ENCODE assay signal across 8 cellular contexts in the genomic region with DNA sequence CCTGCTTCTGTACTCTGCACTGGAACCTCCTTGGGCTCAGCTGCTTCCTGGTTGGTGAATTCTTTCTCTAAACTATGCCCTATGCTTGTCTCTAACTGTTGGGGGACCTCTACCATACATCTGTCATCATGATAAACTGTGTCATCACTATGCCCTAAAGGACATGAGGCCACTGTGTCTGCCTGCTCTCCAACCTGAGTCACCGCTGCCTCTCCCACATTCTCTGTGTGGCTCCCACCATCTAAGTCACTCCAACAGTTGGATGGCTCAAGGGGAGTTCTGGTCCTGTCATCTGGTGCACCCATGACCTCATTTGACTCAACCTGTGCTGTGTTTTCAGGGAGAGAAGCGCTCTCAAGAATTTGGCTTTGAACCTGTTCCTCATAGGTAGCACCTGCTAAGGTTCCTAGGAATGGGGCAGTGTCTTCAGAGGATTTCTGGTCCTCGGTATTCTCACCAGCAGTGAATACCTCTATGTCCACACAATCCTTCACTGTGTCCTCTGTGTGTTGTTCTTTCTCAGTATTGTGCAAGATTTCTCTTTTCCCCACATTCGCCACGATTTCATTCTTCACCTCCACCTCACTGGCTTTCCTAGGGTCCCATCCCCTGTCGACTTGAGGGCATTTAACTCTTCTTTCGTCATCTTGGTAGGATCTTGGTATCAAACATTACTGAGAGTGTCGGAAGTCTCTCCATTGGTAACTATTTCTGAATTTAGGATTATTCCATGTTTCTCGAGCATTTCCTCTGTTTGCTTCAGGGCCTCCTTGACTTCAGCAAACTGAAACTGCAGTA. TPM values are rescaled to one million over a fixed set of nuclear protein-coding genes. Genes with fewer than 3 reads are reported as not detected.
DNase-seq lines count a peak whose midpoint lies in the region; ATAC-seq and TF ChIP-seq lines count a peak whose summit lies in the region.
"Not testable (repeated sequence)": the region's sequence is repeated elsewhere in the genome, so short reads cannot be mapped to it uniquely, and the experiment has no call there.

No MANE protein-coding gene starts in this region.

- not testable (repeated sequence) for H3K79me2 ChIP-seq in DOHH2 (ENCODE audit: control insufficient read depth, low read length); osteoblast (ENCODE audit: insufficient read depth, low read length)

- H3K27ac Mint-ChIP-seq in activated CD4-positive, alpha-beta T cell treated with anti-CD3 and anti-CD28 coated beads, Interleukin-2, amount 10 ng/mL, durations not matched to agents 24 days and 14 days; activated naive CD4-positive, alpha-beta T cell treated with anti-CD3 and anti-CD28 coated beads, Interleukin-2, amount 50 U/mL, for 24 hours: not testable (repeated sequence)

- peaks cover 25% of the 10 kb centered on the region for H3K4me1 Mint-ChIP-seq in activated CD4-positive, alpha-beta T cell treated with anti-CD3 and anti-CD28 coated beads, Interleukin-2, amount 10 ng/mL, durations not matched to agents 24 days and 14 days
- peaks cover 24% of the 10 kb centered on the region for H3K4me1 Mint-ChIP-seq in activated naive CD4-positive, alpha-beta T cell treated with anti-CD3 and anti-CD28 coated beads, Interleukin-2, amount 50 U/mL, for 24 hours

- WGBS in right lobe of liver (ENCODE audit: insufficient coverage, low coverage, low lambda C conversion rate, missing lambda C conversion rate), result 91% methylated on average over 8 of the region's 9 CpGs

- peaks cover 17% of the 10 kb centered on the region for H3K4me1 ChIP-seq in DOHH2 (ENCODE audit: control insufficient read depth, low read length)
- not testable (repeated sequence) for H3K4me1 ChIP-seq in duodenal mucosa (ENCODE audit: control insufficient read depth in 1 of 2, insufficient read depth in 2 of 2, low read length in 2 of 2); right lobe of liver; osteoblast (ENCODE audit: insufficient read depth, low read length)
- H3K4me1 ChIP-seq in subcutaneous abdominal adipose tissue (ENCODE audit: control insufficient read depth in 5 of 5, insufficient read depth in 5 of 5, low read length in 5 of 5), result peaks cover 0 to 20% (median 7%) of the 10 kb centered on the region in 5 donors

- H3F3A ChIP-seq in DOHH2 (ENCODE audit: control insufficient read depth, insufficient read depth), result not testable (repeated sequence)

- not testable (repeated sequence) for H4K20me1 ChIP-seq in DOHH2 (ENCODE audit: control insufficient read depth, insufficient read depth, low read depth, low read length); osteoblast (ENCODE audit: insufficient read depth, low read length)

- H3K4me3 ChIP-seq in DOHH2 (ENCODE audit: low read length), result peak overlapping the region; percentile 72
- H3K4me3 ChIP-seq in MG63, result peak overlapping the region; percentile 48; the same call in 1 of the 2 replicates
- peak overlapping the region; percentile 49 to 71 for H3K4me3 ChIP-seq in duodenal mucosa (ENCODE audit: low read depth in 1 of 2, low read length in 2 of 2)
- H3K4me3 ChIP-seq in right lobe of liver, result peak overlapping the region in 2 of 3 donors; percentile 68 to 82
- peak overlapping the region; percentile 77 for H3K4me3 ChIP-seq in osteoblast (ENCODE audit: insufficient read depth, low read length)
- H3K4me3 ChIP-seq in subcutaneous abdominal adipose tissue (ENCODE audit: low read depth in 1 of 5, low read length in 5 of 5), result peak overlapping the region in 4 of 5 donors; percentile 71 to 81 (median 78)

- H3K36me3 ChIP-seq in DOHH2 (ENCODE audit: control insufficient read depth, low read length); MG63; duodenal mucosa (ENCODE audit: control insufficient read depth in 1 of 2, insufficient read depth in 2 of 2, low read length in 2 of 2); right lobe of liver; osteoblast (ENCODE audit: insufficient read depth, low read length); subcutaneous abdominal adipose tissue (ENCODE audit: control insufficient read depth in 5 of 5, insufficient read depth in 5 of 5, low read length in 5 of 5): not testable (repeated sequence)

- TF ChIP-seq CTCF in DOHH2 (IDR thresholded peaks at IDR 0.05; ENCODE audit: low read depth, low read length, poor library complexity, severe bottlenecking); right lobe of liver (IDR thresholded peaks at IDR 0.05); osteoblast (IDR thresholded peaks at IDR 0.05; ENCODE audit: extremely low read depth, low read depth, low read length): not testable (repeated sequence)

- not testable (repeated sequence) for H3K27ac ChIP-seq in DOHH2 (ENCODE audit: low read depth, low read length); duodenal mucosa (ENCODE audit: low read depth, low read length); right lobe of liver; osteoblast (ENCODE audit: low read depth, low read length); subcutaneous abdominal adipose tissue (ENCODE audit: low read depth, low read length)

- not testable (repeated sequence) for H3K36me3 Mint-ChIP-seq in activated CD4-positive, alpha-beta T cell treated with anti-CD3 and anti-CD28 coated beads, Interleukin-2, amount 10 ng/mL, durations not matched to agents 24 days and 14 days (ENCODE audit: low read depth); activated naive CD4-positive, alpha-beta T cell treated with anti-CD3 and anti-CD28 coated beads, Interleukin-2, amount 50 U/mL, for 24 hours

- H3K9me2 ChIP-seq in DOHH2 (replicated peaks; ENCODE audit: control insufficient read depth, low read length), result not testable (repeated sequence)

- H3K9ac ChIP-seq in duodenal mucosa (ENCODE audit: low read depth in 1 of 2, low read length in 2 of 2); subcutaneous abdominal adipose tissue (ENCODE audit: low read length in 5 of 5): not testable (repeated sequence)

- H3K4me2 ChIP-seq in DOHH2 (ENCODE audit: low read length) (peak overlapping the region; percentile 64), osteoblast (ENCODE audit: insufficient read depth, low read length) (peak overlapping the region; percentile 79)

- TF ChIP-seq POLR2A in right lobe of liver (IDR thresholded peaks at IDR 0.05), result not testable (repeated sequence)

- peak overlapping the region; percentile 97 for H2AFZ ChIP-seq in osteoblast (ENCODE audit: low read length)

- H3K27me3 Mint-ChIP-seq in activated CD4-positive, alpha-beta T cell treated with anti-CD3 and anti-CD28 coated beads, Interleukin-2, amount 10 ng/mL, durations not matched to agents 24 days and 14 days, result peaks cover 24% of the 10 kb centered on the region
- not testable (repeated sequence) for H3K27me3 Mint-ChIP-seq in activated naive CD4-positive, alpha-beta T cell treated with anti-CD3 and anti-CD28 coated beads, Interleukin-2, amount 50 U/mL, for 24 hours

- H3K4me3 Mint-ChIP-seq in activated CD4-positive, alpha-beta T cell treated with anti-CD3 and anti-CD28 coated beads, Interleukin-2, amount 10 ng/mL, durations not matched to agents 24 days and 14 days, result peak overlapping the region; percentile 25
- peak overlapping the region; percentile 69 for H3K4me3 Mint-ChIP-seq in activated naive CD4-positive, alpha-beta T cell treated with anti-CD3 and anti-CD28 coated beads, Interleukin-2, amount 50 U/mL, for 24 hours

- intact Hi-C loops in activated CD4-positive, alpha-beta T cell treated with anti-CD3 and anti-CD28 coated beads, Interleukin-2, amount 10 ng/mL, durations not matched to agents 24 days and 14 days (cut with micrococcal nuclease), result loop anchor here (2.0 kb wide), 1 partner anchor 113 kb away; no protein-coding TSS in a partner anchor
- intact Hi-C loops in right lobe of liver (cut with DNase I), result not testable (repeated sequence)

- H3K9me3 Mint-ChIP-seq in activated CD4-positive, alpha-beta T cell treated with anti-CD3 and anti-CD28 coated beads, Interleukin-2, amount 10 ng/mL, durations not matched to agents 24 days and 14 days; activated naive CD4-positive, alpha-beta T cell treated with anti-CD3 and anti-CD28 coated beads, Interleukin-2, amount 50 U/mL, for 24 hours: not testable (repeated sequence)

- ATAC-seq in right lobe of liver, result not testable (repeated sequence)

- not testable (repeated sequence) for DNase-seq in MG63; right lobe of liver; osteoblast (ENCODE audit: insufficient read length, low spot score, missing footprints)
- DNase-seq in activated CD4-positive, alpha-beta T cell treated with anti-CD3 and anti-CD28 coated beads, Interleukin-2, amount 10 ng/mL, durations not matched to agents 24 days and 14 days, result peak; percentile 52

- not testable (repeated sequence) for H3K9me3 ChIP-seq in DOHH2 (ENCODE audit: control insufficient read depth, insufficient read depth, low read length); MG63; duodenal mucosa (ENCODE audit: control insufficient read depth in 1 of 2, low read length in 2 of 2); right lobe of liver; osteoblast (ENCODE audit: low read depth, low read length)
- peaks cover 0 to 12% (median 9%) of the 10 kb centered on the region in 5 donors for H3K9me3 ChIP-seq in subcutaneous abdominal adipose tissue (ENCODE audit: control insufficient read depth in 5 of 5, low read length in 5 of 5)

- not testable (repeated sequence) for H3K27me3 ChIP-seq in DOHH2 (ENCODE audit: control insufficient read depth, low read length); MG63; duodenal mucosa (ENCODE audit: control insufficient read depth in 1 of 2, insufficient read depth in 2 of 2, low read length in 2 of 2); right lobe of liver; osteoblast (ENCODE audit: insufficient read depth, low read length); subcutaneous abdominal adipose tissue (ENCODE audit: control insufficient read depth in 5 of 5, insufficient read depth in 4 of 5, low read length in 5 of 5)

RNA-seq across cellular contexts. Expression of gene KCNMB3, which starts 9.2 kb away (rescaled TPM):
- total RNA-seq in MG63 (2014; rRNA removed; shearing (Covaris generic); ENCODE audit: low replicate concordance), result 0.30 and 0.54 TPM in 2 replicates
- 0.19 and 0.70 TPM in 2 replicates for total RNA-seq in activated CD4-positive, alpha-beta T cell treated with anti-CD3 and anti-CD28 coated beads, Interleukin-2, amount 10 ng/mL, durations not matched to agents 24 days and 14 days
- total RNA-seq in right lobe of liver, result 1 to 10 TPM; 1.4 to 2.3 (median 1.7) TPM
- 1.8 TPM in 2 replicates for total RNA-seq in osteoblast
